Comparison of ENCODE assay signal across 10 cellular contexts in the genomic region with DNA sequence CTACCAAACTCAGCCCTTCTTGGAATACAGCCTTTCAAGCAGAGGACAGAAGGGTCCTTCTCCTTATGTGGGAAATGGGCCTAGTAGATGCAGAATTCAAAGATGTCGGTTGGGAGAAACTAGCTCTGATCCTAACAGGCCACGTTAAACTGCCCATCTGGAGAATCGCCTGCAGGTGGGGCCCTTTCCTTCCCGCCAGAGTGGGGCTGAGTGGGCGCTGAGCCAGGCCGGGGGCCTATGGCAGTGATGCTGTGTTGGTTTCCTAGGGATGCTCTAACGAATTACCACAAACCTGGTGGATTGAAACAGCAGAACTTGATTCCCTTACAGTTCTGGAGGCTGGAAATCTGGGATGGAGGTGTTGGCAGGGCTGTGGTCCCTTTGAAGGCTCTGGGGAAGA. TPM values are rescaled to one million over a fixed set of nuclear protein-coding genes. Genes with fewer than 3 reads are reported as not detected.
DNase-seq lines count a peak whose midpoint lies in the region; ATAC-seq and TF ChIP-seq lines count a peak whose summit lies in the region.
"Had no signal": no experiment of that assay in that cellular context is flagged by ENCODE, and none has a peak within 500 bp of the region (broad histone marks: within the 10 kb centered on the region; RNA-seq: fewer than 3 reads in every experiment).

No MANE protein-coding gene starts in this region.

- H3K27ac Mint-ChIP-seq in activated naive CD4-positive, alpha-beta T cell treated with anti-CD3 and anti-CD28 coated beads, Interleukin-2, amount 10 ng/mL, durations not matched to agents 7 days and 5 days = no peak overlapping the region

- no peaks in the 10 kb centered on the region for H3K27me3 ChIP-seq in OCI-LY3 (ENCODE audit: low read depth, low read length)
- H3K27me3 ChIP-seq in upper lobe of right lung = no peaks in the 10 kb centered on the region

- H2AFZ ChIP-seq in OCI-LY3 (ENCODE audit: low read depth, low read length) = no peak overlapping the region

- no peaks in the 10 kb centered on the region for H3K9me3 ChIP-seq in OCI-LY3 (ENCODE audit: insufficient read depth, low read length)
- no peaks in the 10 kb centered on the region for H3K9me3 ChIP-seq in upper lobe of right lung

- TF ChIP-seq CTCF in OCI-LY3 (IDR thresholded peaks at IDR 0.05; ENCODE audit: low read depth, low read length) = peak; percentile 32
- TF ChIP-seq CTCF in epithelial cell of esophagus (IDR thresholded peaks at IDR 0.05; ENCODE audit: insufficient read depth, low read depth, low read length, missing control alignments) = peak; percentile 26
- no peak for TF ChIP-seq CTCF in upper lobe of right lung (IDR thresholded peaks at IDR 0.05)

- no peaks in the 10 kb centered on the region for H4K20me1 ChIP-seq in OCI-LY3 (ENCODE audit: insufficient read depth, low read length)

- H3K36me3 ChIP-seq in OCI-LY3 (replicated peaks; ENCODE audit: low read depth, low read length) (no peaks in the 10 kb centered on the region), upper lobe of right lung (peaks cover 29% of the 10 kb centered on the region)

- intact Hi-C loops in upper lobe of right lung (cut with DNase I) = loop anchor here (10.0 kb wide), 1 partner anchor 55 kb away; a partner anchor contains a TSS

- H3K4me1 Mint-ChIP-seq in activated naive CD4-positive, alpha-beta T cell treated with anti-CD3 and anti-CD28 coated beads, Interleukin-2, amount 10 ng/mL, durations not matched to agents 7 days and 5 days = peaks cover 27% of the 10 kb centered on the region

- DNase-seq in activated naive CD4-positive, alpha-beta T cell treated with anti-CD3 and anti-CD28 coated beads, Interleukin-2, amount 10 ng/mL, durations not matched to agents 7 days and 5 days = peak; percentile 36
- no peak for DNase-seq in activated naive CD4-positive, alpha-beta T cell treated with Interleukin-2 at 50 U/mL for 16 hours
- DNase-seq in epithelial cell of esophagus (ENCODE audit: low read depth) (no peak), upper lobe of right lung (no peak), SHP77 treated with DMSO at 0.1 percent for 48 hours (lab: John Stamatoyannopoulos, UW) (no peak), T1000 (lab: John Stamatoyannopoulos, UW) (no peak), putamen (ENCODE audit: low spot score) (no peak)
- DNase-seq: cortex of kidney, T-helper 1 cell had no signal

- no peak overlapping the region for H3K27ac ChIP-seq in OCI-LY3 (ENCODE audit: low read length)
- H3K27ac ChIP-seq in upper lobe of right lung = no peak overlapping the region

- no peak overlapping the region for H3K4me2 ChIP-seq in OCI-LY3 (ENCODE audit: low read length)

- H3K4me1 ChIP-seq in OCI-LY3 (ENCODE audit: low read length) = peaks cover 18% of the 10 kb centered on the region
- no peaks in the 10 kb centered on the region for H3K4me1 ChIP-seq in upper lobe of right lung

- H3K79me2 ChIP-seq in OCI-LY3 (ENCODE audit: low read length) = no peaks in the 10 kb centered on the region

- H3K4me3 ChIP-seq in OCI-LY3 (ENCODE audit: low read length) = no peak overlapping the region
- no peak overlapping the region for H3K4me3 ChIP-seq in epithelial cell of esophagus (ENCODE audit: low read length)
- H3K4me3 ChIP-seq in upper lobe of right lung = no peak overlapping the region

- peaks cover 37% of the 10 kb centered on the region for H3K36me3 Mint-ChIP-seq in activated naive CD4-positive, alpha-beta T cell treated with anti-CD3 and anti-CD28 coated beads, Interleukin-2, amount 10 ng/mL, durations not matched to agents 7 days and 5 days

- no peak overlapping the region for H3K9ac ChIP-seq in OCI-LY3 (ENCODE audit: low read length)

- H3K4me3 Mint-ChIP-seq in activated naive CD4-positive, alpha-beta T cell treated with anti-CD3 and anti-CD28 coated beads, Interleukin-2, amount 10 ng/mL, durations not matched to agents 7 days and 5 days = no peak overlapping the region

- CTCF ChIA-PET in activated naive CD4-positive, alpha-beta T cell treated with anti-CD3 and anti-CD28 coated beads, Interleukin-2, amount 10 ng/mL, durations not matched to agents 7 days and 5 days (lab: Charles Lee) = interaction anchor here (0.9 to 1.6 kb wide), 3 partner anchors 8 to 70 kb away, joined by 3 to 4 read pairs (median 4); no protein-coding TSS in a partner anchor

- peak; percentile 20 for ATAC-seq in upper lobe of right lung

- H3K9me3 Mint-ChIP-seq in activated naive CD4-positive, alpha-beta T cell treated with anti-CD3 and anti-CD28 coated beads, Interleukin-2, amount 10 ng/mL, durations not matched to agents 7 days and 5 days = no peaks in the 10 kb centered on the region

- H3K27me3 Mint-ChIP-seq in activated naive CD4-positive, alpha-beta T cell treated with anti-CD3 and anti-CD28 coated beads, Interleukin-2, amount 10 ng/mL, durations not matched to agents 7 days and 5 days = no peaks in the 10 kb centered on the region

RNA-seq across cellular contexts. Expression of a gene that starts 9.1 kb away (rescaled TPM):
- total RNA-seq in upper lobe of right lung = 71.4 TPM

RNA-seq across cellular contexts. Expression of a gene that starts 57.1 kb away (rescaled TPM):
- total RNA-seq in upper lobe of right lung = 37.8 TPM
